27 cellular contexts compared by ENCODE assay signal in genomic region chr15:69181419-69181818, GRCh38.
"Had no signal": no experiment of that assay in that cellular context is flagged by ENCODE, and none has a peak within 500 bp of the region (broad histone marks: within the 10 kb centered on the region; RNA-seq: fewer than 3 reads in every experiment).

No MANE protein-coding gene starts in this region.

- H3K4me3 Mint-ChIP-seq: dendritic cell treated with granulocyte-macrophage colony-stimulating factor and Interleukin-4, amounts not matched to agents 40 ng/mL and 50 ng/mL, for 4 days; endodermal cell; natural killer cell; stimulated activated memory B cell treated with anti-CD40 and anti-IgM and Interleukin-4, amounts not matched to agents 10 μg/mL and 1 μg/mL and 100 μg/mL, for 72 hours; type B pancreatic cell had no signal

- H3K9me3 Mint-ChIP-seq: dendritic cell treated with granulocyte-macrophage colony-stimulating factor and Interleukin-4, amounts not matched to agents 40 ng/mL and 50 ng/mL, for 4 days; endodermal cell; natural killer cell; stimulated activated memory B cell treated with anti-CD40 and anti-IgM and Interleukin-4, amounts not matched to agents 10 μg/mL and 1 μg/mL and 100 μg/mL, for 72 hours; type B pancreatic cell had no signal

- H3K4me3 ChIP-seq: colonic mucosa, gastroesophageal sphincter, heart left ventricle, hepatocyte, left lung, ovary, psoas muscle, sigmoid colon, testis, tibial artery had no signal

- ATAC-seq: esophagus mucosa; foreskin keratinocyte; gastroesophageal sphincter; heart left ventricle; left lung; natural killer cell; psoas muscle; right cardiac atrium; stimulated activated memory B cell treated with anti-CD40 and anti-IgM and Interleukin-4, amounts not matched to agents 10 μg/mL and 1 μg/mL and 100 μg/mL, for 72 hours; stimulated activated naive CD8-positive, alpha-beta T cell treated with anti-CD3 and anti-CD28 coated beads, Interleukin-15, Interleukin-2, amounts not matched to agents 100 U/mL and 50 U/mL, for 24 hours had no signal

- H3K27ac Mint-ChIP-seq: dendritic cell treated with granulocyte-macrophage colony-stimulating factor and Interleukin-4, amounts not matched to agents 40 ng/mL and 50 ng/mL, for 4 days; endodermal cell; natural killer cell; stimulated activated memory B cell treated with anti-CD40 and anti-IgM and Interleukin-4, amounts not matched to agents 10 μg/mL and 1 μg/mL and 100 μg/mL, for 72 hours; type B pancreatic cell had no signal

- H3K4me1 Mint-ChIP-seq: endodermal cell, natural killer cell had no signal

- DNase-seq: colonic mucosa; effector CD8-positive, alpha-beta T cell; endodermal cell; foreskin keratinocyte; heart left ventricle; kidney; left lung; mesenchymal stem cell; natural killer cell; occipital lobe; ovary; posterior cingulate gyrus; psoas muscle; right cardiac atrium; sigmoid colon; stimulated activated CD4-positive, alpha-beta T cell treated with anti-CD3 and anti-CD28 coated beads, Interleukin-2, amount 100 ng/mL, for 24 hours; stimulated activated CD4-positive, alpha-beta T cell treated with anti-CD3 and anti-CD28 coated beads, Interleukin-4, amount 100 ng/mL, for 4 hours; stimulated activated naive CD8-positive, alpha-beta T cell treated with anti-CD3 and anti-CD28 coated beads, Interleukin-15, Interleukin-2, amounts not matched to agents 100 U/mL and 50 U/mL, for 24 hours; substantia nigra; testis; tibial artery had no signal

- H3K27me3 Mint-ChIP-seq: dendritic cell treated with granulocyte-macrophage colony-stimulating factor and Interleukin-4, amounts not matched to agents 40 ng/mL and 50 ng/mL, for 4 days; stimulated activated memory B cell treated with anti-CD40 and anti-IgM and Interleukin-4, amounts not matched to agents 10 μg/mL and 1 μg/mL and 100 μg/mL, for 72 hours; type B pancreatic cell had no signal

- H3K36me3 Mint-ChIP-seq: natural killer cell; stimulated activated memory B cell treated with anti-CD40 and anti-IgM and Interleukin-4, amounts not matched to agents 10 μg/mL and 1 μg/mL and 100 μg/mL, for 72 hours had no signal
